In the genomic region with DNA sequence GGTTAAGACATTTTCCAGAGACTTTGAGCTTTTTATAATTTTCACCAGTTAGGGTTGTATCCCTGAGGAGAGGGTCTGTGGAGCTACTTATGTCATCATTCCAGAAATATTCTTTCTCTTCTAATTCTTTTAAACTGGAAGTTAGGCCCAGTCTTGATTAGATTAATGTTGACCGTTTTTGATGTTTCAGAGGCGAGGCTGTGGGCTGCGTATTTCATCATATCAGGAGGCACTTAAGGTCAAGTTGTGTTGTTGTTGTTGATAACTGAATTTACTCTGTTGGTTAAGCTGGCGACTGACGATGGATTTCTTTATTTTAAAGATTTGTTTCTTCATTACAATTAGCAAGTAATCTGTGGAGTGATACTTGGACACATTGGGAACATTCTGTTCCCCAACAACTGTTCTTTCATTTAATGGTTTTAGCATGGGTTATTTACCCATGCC, we compare ENCODE assay signal across 1 cellular context.
TF ChIP-seq lines count a peak whose summit lies in the region.

No MANE protein-coding gene starts in this region.

TF ChIP-seq in K562, 482 proteins besides CTCF, POLR2A, EP300 and RAD21 (continued from another document and continues in another):
- TF ChIP-seq, protein P1, sequence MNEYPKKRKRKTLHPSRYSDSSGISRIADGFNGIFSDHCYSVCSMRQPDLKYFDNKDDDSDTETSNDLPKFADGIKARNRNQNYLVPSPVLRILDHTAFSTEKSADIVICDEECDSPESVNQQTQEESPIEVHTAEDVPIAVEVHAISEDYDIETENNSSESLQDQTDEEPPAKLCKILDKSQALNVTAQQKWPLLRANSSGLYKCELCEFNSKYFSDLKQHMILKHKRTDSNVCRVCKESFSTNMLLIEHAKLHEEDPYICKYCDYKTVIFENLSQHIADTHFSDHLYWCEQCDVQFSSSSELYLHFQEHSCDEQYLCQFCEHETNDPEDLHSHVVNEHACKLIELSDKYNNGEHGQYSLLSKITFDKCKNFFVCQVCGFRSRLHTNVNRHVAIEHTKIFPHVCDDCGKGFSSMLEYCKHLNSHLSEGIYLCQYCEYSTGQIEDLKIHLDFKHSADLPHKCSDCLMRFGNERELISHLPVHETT (CRISPR knock-in tag; conservative IDR thresholded peaks at IDR 0.05 in 1 of 2, IDR thresholded peaks at IDR 0.05 in 1 of 2) = no peak
- no peak for TF ChIP-seq CHCHD3 (CRISPR knock-in tag; IDR thresholded peaks at IDR 0.05)
- TF ChIP-seq CREM (IDR thresholded peaks at IDR 0.05; ENCODE audit: low read depth) = no peak
- no peak for TF ChIP-seq PRMT5 (CRISPR knock-in tag; IDR thresholded peaks at IDR 0.05)
- TF ChIP-seq ZNF431 (CRISPR knock-in tag; IDR thresholded peaks at IDR 0.05) = no peak
- TF ChIP-seq NR3C1 (CRISPR knock-in tag; IDR thresholded peaks at IDR 0.05) = no peak
- TF ChIP-seq ZNF583 (CRISPR knock-in tag; IDR thresholded peaks at IDR 0.05) = no peak
- TF ChIP-seq, protein P2, sequence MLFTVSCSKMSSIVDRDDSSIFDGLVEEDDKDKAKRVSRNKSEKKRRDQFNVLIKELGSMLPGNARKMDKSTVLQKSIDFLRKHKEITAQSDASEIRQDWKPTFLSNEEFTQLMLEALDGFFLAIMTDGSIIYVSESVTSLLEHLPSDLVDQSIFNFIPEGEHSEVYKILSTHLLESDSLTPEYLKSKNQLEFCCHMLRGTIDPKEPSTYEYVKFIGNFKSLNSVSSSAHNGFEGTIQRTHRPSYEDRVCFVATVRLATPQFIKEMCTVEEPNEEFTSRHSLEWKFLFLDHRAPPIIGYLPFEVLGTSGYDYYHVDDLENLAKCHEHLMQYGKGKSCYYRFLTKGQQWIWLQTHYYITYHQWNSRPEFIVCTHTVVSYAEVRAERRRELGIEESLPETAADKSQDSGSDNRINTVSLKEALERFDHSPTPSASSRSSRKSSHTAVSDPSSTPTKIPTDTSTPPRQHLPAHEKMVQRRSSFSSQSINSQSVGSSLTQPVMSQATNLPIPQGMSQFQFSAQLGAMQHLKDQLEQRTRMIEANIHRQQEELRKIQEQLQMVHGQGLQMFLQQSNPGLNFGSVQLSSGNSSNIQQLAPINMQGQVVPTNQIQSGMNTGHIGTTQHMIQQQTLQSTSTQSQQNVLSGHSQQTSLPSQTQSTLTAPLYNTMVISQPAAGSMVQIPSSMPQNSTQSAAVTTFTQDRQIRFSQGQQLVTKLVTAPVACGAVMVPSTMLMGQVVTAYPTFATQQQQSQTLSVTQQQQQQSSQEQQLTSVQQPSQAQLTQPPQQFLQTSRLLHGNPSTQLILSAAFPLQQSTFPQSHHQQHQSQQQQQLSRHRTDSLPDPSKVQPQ (CRISPR knock-in tag; IDR thresholded peaks at IDR 0.05; ENCODE audit: borderline replicate concordance) = no peak
- no peak for TF ChIP-seq ZSCAN32 (CRISPR knock-in tag; IDR thresholded peaks at IDR 0.05)
- no peak for TF ChIP-seq CAMTA2 (CRISPR knock-in tag; conservative IDR thresholded peaks at IDR 0.05)
- no peak for TF ChIP-seq HMG20A (CRISPR knock-in tag; conservative IDR thresholded peaks at IDR 0.05)
- TF ChIP-seq SNIP1 (IDR thresholded peaks at IDR 0.05; ENCODE audit: low read depth) = no peak
- TF ChIP-seq, protein P3, sequence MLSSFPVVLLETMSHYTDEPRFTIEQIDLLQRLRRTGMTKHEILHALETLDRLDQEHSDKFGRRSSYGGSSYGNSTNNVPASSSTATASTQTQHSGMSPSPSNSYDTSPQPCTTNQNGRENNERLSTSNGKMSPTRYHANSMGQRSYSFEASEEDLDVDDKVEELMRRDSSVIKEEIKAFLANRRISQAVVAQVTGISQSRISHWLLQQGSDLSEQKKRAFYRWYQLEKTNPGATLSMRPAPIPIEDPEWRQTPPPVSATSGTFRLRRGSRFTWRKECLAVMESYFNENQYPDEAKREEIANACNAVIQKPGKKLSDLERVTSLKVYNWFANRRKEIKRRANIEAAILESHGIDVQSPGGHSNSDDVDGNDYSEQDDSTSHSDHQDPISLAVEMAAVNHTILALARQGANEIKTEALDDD (IDR thresholded peaks at IDR 0.05) = no peak
- no peak for TF ChIP-seq HCFC1 (IDR thresholded peaks at IDR 0.05; ENCODE audit: low read depth, low read length)
- TF ChIP-seq GATA2 (CRISPR knock-in tag; IDR thresholded peaks at IDR 0.05) = no peak
- TF ChIP-seq ZBTB7A (IDR thresholded peaks at IDR 0.05; ENCODE audit: borderline replicate concordance, control insufficient read depth, low read depth, low read length) = no peak
- no peak for TF ChIP-seq NR2F6 (CRISPR knock-in tag; IDR thresholded peaks at IDR 0.05)
- TF ChIP-seq ZZZ3 (IDR thresholded peaks at IDR 0.05) = no peak
- peak; percentile 54 for TF ChIP-seq L3MBTL2 (IDR thresholded peaks at IDR 0.05)
- no peak for TF ChIP-seq CC2D1A (IDR thresholded peaks at IDR 0.05)
- no peak for TF ChIP-seq NCOA6 (IDR thresholded peaks at IDR 0.05)
- TF ChIP-seq MTA2 (IDR thresholded peaks at IDR 0.05; ENCODE audit: low read depth) = no peak
- TF ChIP-seq DDX20 (tag; IDR thresholded peaks at IDR 0.05; ENCODE audit: low read depth) = 0 out of 2 replicates have a peak, but pooled peaks have one; percentile 61
- TF ChIP-seq SRSF7 (optimal IDR thresholded peaks at IDR 0.05; ENCODE audit: low read depth, low read length) = no peak
- TF ChIP-seq TAF1 (IDR thresholded peaks at IDR 0.05; ENCODE audit: control insufficient read depth, extremely low read depth, insufficient read depth, low read length, severe bottlenecking) = no peak
- no peak for TF ChIP-seq GABPB2 (CRISPR knock-in tag; conservative IDR thresholded peaks at IDR 0.05)
- TF ChIP-seq JUN (IDR thresholded peaks at IDR 0.05; ENCODE audit: borderline replicate concordance, low read depth, low read length) = no peak
- TF ChIP-seq JUN (CRISPR knock-in tag; IDR thresholded peaks at IDR 0.05; ENCODE audit: borderline replicate concordance) = no peak
- TF ChIP-seq, protein P4, sequence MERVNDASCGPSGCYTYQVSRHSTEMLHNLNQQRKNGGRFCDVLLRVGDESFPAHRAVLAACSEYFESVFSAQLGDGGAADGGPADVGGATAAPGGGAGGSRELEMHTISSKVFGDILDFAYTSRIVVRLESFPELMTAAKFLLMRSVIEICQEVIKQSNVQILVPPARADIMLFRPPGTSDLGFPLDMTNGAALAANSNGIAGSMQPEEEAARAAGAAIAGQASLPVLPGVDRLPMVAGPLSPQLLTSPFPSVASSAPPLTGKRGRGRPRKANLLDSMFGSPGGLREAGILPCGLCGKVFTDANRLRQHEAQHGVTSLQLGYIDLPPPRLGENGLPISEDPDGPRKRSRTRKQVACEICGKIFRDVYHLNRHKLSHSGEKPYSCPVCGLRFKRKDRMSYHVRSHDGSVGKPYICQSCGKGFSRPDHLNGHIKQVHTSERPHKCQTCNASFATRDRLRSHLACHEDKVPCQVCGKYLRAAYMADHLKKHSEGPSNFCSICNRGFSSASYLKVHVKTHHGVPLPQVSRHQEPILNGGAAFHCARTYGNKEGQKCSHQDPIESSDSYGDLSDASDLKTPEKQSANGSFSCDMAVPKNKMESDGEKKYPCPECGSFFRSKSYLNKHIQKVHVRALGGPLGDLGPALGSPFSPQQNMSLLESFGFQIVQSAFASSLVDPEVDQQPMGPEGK (CRISPR knock-in tag; IDR thresholded peaks at IDR 0.05; ENCODE audit: borderline replicate concordance) = no peak
- 0 out of 4 replicates have a peak, but pooled peaks of 1 of the 2 experiments have one; percentile 11 for TF ChIP-seq KDM1A (IDR thresholded peaks at IDR 0.05)
- TF ChIP-seq, protein P5, sequence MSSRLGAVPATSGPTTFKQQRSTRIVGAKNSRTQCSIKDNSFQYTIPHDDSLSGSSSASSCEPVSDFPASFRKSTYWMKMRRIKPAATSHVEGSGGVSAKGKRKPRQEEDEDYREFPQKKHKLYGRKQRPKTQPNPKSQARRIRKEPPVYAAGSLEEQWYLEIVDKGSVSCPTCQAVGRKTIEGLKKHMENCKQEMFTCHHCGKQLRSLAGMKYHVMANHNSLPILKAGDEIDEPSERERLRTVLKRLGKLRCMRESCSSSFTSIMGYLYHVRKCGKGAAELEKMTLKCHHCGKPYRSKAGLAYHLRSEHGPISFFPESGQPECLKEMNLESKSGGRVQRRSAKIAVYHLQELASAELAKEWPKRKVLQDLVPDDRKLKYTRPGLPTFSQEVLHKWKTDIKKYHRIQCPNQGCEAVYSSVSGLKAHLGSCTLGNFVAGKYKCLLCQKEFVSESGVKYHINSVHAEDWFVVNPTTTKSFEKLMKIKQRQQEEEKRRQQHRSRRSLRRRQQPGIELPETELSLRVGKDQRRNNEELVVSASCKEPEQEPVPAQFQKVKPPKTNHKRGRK (tag; IDR thresholded peaks at IDR 0.05) = no peak
- no peak for TF ChIP-seq ZBTB17 (CRISPR knock-in tag; IDR thresholded peaks at IDR 0.05)
- peak; percentile 69 for TF ChIP-seq POLR2H (tag; IDR thresholded peaks at IDR 0.05; ENCODE audit: low read depth)
- TF ChIP-seq TCF3 (CRISPR knock-in tag; IDR thresholded peaks at IDR 0.05) = no peak
- TF ChIP-seq, protein P6, sequence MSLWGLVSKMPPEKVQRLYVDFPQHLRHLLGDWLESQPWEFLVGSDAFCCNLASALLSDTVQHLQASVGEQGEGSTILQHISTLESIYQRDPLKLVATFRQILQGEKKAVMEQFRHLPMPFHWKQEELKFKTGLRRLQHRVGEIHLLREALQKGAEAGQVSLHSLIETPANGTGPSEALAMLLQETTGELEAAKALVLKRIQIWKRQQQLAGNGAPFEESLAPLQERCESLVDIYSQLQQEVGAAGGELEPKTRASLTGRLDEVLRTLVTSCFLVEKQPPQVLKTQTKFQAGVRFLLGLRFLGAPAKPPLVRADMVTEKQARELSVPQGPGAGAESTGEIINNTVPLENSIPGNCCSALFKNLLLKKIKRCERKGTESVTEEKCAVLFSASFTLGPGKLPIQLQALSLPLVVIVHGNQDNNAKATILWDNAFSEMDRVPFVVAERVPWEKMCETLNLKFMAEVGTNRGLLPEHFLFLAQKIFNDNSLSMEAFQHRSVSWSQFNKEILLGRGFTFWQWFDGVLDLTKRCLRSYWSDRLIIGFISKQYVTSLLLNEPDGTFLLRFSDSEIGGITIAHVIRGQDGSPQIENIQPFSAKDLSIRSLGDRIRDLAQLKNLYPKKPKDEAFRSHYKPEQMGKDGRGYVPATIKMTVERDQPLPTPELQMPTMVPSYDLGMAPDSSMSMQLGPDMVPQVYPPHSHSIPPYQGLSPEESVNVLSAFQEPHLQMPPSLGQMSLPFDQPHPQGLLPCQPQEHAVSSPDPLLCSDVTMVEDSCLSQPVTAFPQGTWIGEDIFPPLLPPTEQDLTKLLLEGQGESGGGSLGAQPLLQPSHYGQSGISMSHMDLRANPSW (CRISPR knock-in tag; IDR thresholded peaks at IDR 0.05) = no peak
- TF ChIP-seq, protein P7, sequence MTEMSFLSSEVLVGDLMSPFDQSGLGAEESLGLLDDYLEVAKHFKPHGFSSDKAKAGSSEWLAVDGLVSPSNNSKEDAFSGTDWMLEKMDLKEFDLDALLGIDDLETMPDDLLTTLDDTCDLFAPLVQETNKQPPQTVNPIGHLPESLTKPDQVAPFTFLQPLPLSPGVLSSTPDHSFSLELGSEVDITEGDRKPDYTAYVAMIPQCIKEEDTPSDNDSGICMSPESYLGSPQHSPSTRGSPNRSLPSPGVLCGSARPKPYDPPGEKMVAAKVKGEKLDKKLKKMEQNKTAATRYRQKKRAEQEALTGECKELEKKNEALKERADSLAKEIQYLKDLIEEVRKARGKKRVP (CRISPR knock-in tag; IDR thresholded peaks at IDR 0.05) = peak; percentile 91
- TF ChIP-seq NBN (IDR thresholded peaks at IDR 0.05; ENCODE audit: low read depth) = peak; percentile 11; the same call in 1 of the 2 replicates
- no peak for TF ChIP-seq ZBED1 (IDR thresholded peaks at IDR 0.05)
- TF ChIP-seq MCM5 (IDR thresholded peaks at IDR 0.05; ENCODE audit: low read depth) = no peak
- TF ChIP-seq, protein P8, sequence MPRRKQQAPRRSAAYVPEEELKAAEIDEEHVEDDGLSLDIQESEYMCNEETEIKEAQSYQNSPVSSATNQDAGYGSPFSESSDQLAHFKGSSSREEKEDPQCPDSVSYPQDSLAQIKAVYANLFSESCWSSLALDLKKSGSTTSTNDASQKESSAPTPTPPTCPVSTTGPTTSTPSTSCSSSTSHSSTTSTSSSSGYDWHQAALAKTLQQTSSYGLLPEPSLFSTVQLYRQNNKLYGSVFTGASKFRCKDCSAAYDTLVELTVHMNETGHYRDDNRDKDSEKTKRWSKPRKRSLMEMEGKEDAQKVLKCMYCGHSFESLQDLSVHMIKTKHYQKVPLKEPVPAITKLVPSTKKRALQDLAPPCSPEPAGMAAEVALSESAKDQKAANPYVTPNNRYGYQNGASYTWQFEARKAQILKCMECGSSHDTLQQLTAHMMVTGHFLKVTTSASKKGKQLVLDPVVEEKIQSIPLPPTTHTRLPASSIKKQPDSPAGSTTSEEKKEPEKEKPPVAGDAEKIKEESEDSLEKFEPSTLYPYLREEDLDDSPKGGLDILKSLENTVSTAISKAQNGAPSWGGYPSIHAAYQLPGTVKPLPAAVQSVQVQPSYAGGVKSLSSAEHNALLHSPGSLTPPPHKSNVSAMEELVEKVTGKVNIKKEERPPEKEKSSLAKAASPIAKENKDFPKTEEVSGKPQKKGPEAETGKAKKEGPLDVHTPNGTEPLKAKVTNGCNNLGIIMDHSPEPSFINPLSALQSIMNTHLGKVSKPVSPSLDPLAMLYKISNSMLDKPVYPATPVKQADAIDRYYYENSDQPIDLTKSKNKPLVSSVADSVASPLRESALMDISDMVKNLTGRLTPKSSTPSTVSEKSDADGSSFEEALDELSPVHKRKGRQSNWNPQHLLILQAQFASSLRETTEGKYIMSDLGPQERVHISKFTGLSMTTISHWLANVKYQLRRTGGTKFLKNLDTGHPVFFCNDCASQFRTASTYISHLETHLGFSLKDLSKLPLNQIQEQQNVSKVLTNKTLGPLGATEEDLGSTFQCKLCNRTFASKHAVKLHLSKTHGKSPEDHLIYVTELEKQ (CRISPR knock-in tag; IDR thresholded peaks at IDR 0.05) = no peak
- TF ChIP-seq ZNF121 (CRISPR knock-in tag; conservative IDR thresholded peaks at IDR 0.05) = no peak
- TF ChIP-seq, protein P9, sequence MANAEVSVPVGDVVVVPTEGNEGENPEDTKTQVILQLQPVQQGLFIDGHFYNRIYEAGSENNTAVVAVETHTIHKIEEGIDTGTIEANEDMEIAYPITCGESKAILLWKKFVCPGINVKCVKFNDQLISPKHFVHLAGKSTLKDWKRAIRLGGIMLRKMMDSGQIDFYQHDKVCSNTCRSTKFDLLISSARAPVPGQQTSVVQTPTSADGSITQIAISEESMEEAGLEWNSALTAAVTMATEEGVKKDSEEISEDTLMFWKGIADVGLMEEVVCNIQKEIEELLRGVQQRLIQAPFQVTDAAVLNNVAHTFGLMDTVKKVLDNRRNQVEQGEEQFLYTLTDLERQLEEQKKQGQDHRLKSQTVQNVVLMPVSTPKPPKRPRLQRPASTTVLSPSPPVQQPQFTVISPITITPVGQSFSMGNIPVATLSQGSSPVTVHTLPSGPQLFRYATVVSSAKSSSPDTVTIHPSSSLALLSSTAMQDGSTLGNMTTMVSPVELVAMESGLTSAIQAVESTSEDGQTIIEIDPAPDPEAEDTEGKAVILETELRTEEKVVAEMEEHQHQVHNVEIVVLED (CRISPR knock-in tag; IDR thresholded peaks at IDR 0.05) = no peak
- no peak for TF ChIP-seq EWSR1 (IDR thresholded peaks at IDR 0.05; ENCODE audit: borderline replicate concordance, low read depth, partially characterized antibody)
- no peak for TF ChIP-seq SREBF2 (CRISPR knock-in tag; IDR thresholded peaks at IDR 0.05)
- TF ChIP-seq, protein P10, sequence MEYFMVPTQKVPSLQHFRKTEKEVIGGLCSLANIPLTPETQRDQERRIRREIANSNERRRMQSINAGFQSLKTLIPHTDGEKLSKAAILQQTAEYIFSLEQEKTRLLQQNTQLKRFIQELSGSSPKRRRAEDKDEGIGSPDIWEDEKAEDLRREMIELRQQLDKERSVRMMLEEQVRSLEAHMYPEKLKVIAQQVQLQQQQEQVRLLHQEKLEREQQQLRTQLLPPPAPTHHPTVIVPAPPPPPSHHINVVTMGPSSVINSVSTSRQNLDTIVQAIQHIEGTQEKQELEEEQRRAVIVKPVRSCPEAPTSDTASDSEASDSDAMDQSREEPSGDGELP (CRISPR knock-in tag; IDR thresholded peaks at IDR 0.05; ENCODE audit: borderline replicate concordance) = no peak
